In genomic region chr17:33927732-33928133, GRCh38 we compare ENCODE assay signal across 13 cellular contexts.
DNase-seq lines count a peak whose midpoint lies in the region; ATAC-seq and TF ChIP-seq lines count a peak whose summit lies in the region.
"Had no signal": no experiment of that assay in that cellular context is flagged by ENCODE, and none has a peak within 500 bp of the region (broad histone marks: within the 10 kb centered on the region; RNA-seq: fewer than 3 reads in every experiment).

No MANE protein-coding gene starts in this region.

- CTCF ChIA-PET in HEK293 (lab: Yijun Ruan, JAX) = interaction anchor here (0.6 to 3.4 kb wide), 35 partner anchors 9 to 434 kb away, joined by 3 to 59 read pairs (median 4); no protein-coding TSS in a partner anchor

- H3K27ac Mint-ChIP-seq in T-helper 2 cell treated with Interferon-gamma antibody and Interleukin-4, amounts not matched to agents 5 μg/mL and 100 μg/mL, for 36 hours = no peak overlapping the region
- H3K27ac Mint-ChIP-seq: activated CD4-positive, alpha-beta T cell treated with anti-CD3 and anti-CD28 coated beads, Interleukin-2, amount 10 ng/mL, durations not matched to agents 7 days and 5 days; activated naive CD8-positive, alpha-beta T cell treated with anti-CD3 and anti-CD28 coated beads, Interleukin-2, amount 50 U/mL, for 24 hours; mesothelial cell of epicardium had no signal

- no peaks in the 10 kb centered on the region for H3K36me3 Mint-ChIP-seq in T-helper 2 cell treated with Interferon-gamma antibody and Interleukin-4, amounts not matched to agents 5 μg/mL and 100 μg/mL, for 36 hours (ENCODE audit: low read depth)
- H3K36me3 Mint-ChIP-seq: mesothelial cell of epicardium had no signal

- H3K36me3 ChIP-seq in HEK293 (ENCODE audit: control insufficient read depth in 2 of 2, insufficient read depth in 1 of 2, low read length in 2 of 2) = no peaks in the 10 kb centered on the region
- no peaks in the 10 kb centered on the region for H3K36me3 ChIP-seq in vagina
- H3K36me3 ChIP-seq: spleen had no signal

- H3K27ac ChIP-seq in HEK293 (ENCODE audit: extremely low read depth, low read depth, low read length) = no peak overlapping the region
- no peak overlapping the region for H3K27ac ChIP-seq in vagina
- H3K27ac ChIP-seq: HL-60, spleen had no signal

- 0 out of 2 replicates have a peak, but pooled peaks cover 2% of the 10 kb centered on the region for H3K4me1 ChIP-seq in HEK293 (ENCODE audit: control insufficient read depth, insufficient read depth, low read length)
- H3K4me1 ChIP-seq in vagina = no peaks in the 10 kb centered on the region
- H3K4me1 ChIP-seq: spleen had no signal

- no peaks in the 10 kb centered on the region for H3K27me3 Mint-ChIP-seq in T-helper 2 cell treated with Interferon-gamma antibody and Interleukin-4, amounts not matched to agents 5 μg/mL and 100 μg/mL, for 36 hours (ENCODE audit: low read depth)
- H3K27me3 Mint-ChIP-seq: activated naive CD8-positive, alpha-beta T cell treated with anti-CD3 and anti-CD28 coated beads, Interleukin-2, amount 50 U/mL, for 24 hours had no signal

- H3K9me3 Mint-ChIP-seq in T-helper 2 cell treated with Interferon-gamma antibody and Interleukin-4, amounts not matched to agents 5 μg/mL and 100 μg/mL, for 36 hours = no peaks in the 10 kb centered on the region
- H3K9me3 Mint-ChIP-seq: activated CD4-positive, alpha-beta T cell treated with anti-CD3 and anti-CD28 coated beads, Interleukin-2, amount 10 ng/mL, durations not matched to agents 7 days and 5 days; activated naive CD8-positive, alpha-beta T cell treated with anti-CD3 and anti-CD28 coated beads, Interleukin-2, amount 50 U/mL, for 24 hours; mesothelial cell of epicardium had no signal

- DNase-seq in EL (peak; percentile 3), RPMI7951 (ENCODE audit: low read depth) (peak; percentile 18), iris pigment epithelial cell (ENCODE audit: low read depth) (peak; percentile 7), AG20443 (ENCODE audit: low spot score) (no peak), vagina (ENCODE audit: extremely low spot score in 2 of 2) (no peak)
- no peak for DNase-seq in T-helper 2 cell treated with Interferon-gamma antibody and Interleukin-4, amounts not matched to agents 5 μg/mL and 100 μg/mL, for 36 hours (ENCODE audit: low spot score)
- DNase-seq: activated CD4-positive, alpha-beta T cell treated with anti-CD3 and anti-CD28 coated beads, Interleukin-2, amount 10 ng/mL, durations not matched to agents 7 days and 5 days; activated naive CD8-positive, alpha-beta T cell treated with anti-CD3 and anti-CD28 coated beads, Interleukin-2, amount 50 U/mL, for 24 hours; spleen had no signal

- ATAC-seq in GM21360 (IDR thresholded peaks at IDR 0.05; ENCODE audit: unreplicated experiment) = no peak
- ATAC-seq: activated naive CD8-positive, alpha-beta T cell treated with anti-CD3 and anti-CD28 coated beads, Interleukin-2, amount 50 U/mL, for 24 hours had no signal

- TF ChIP-seq POLR2A in vagina (IDR thresholded peaks at IDR 0.05) = no peak

- no peaks in the 10 kb centered on the region for H3K4me1 Mint-ChIP-seq in T-helper 2 cell treated with Interferon-gamma antibody and Interleukin-4, amounts not matched to agents 5 μg/mL and 100 μg/mL, for 36 hours (ENCODE audit: low read depth)
- H3K4me1 Mint-ChIP-seq: activated CD4-positive, alpha-beta T cell treated with anti-CD3 and anti-CD28 coated beads, Interleukin-2, amount 10 ng/mL, durations not matched to agents 7 days and 5 days; activated naive CD8-positive, alpha-beta T cell treated with anti-CD3 and anti-CD28 coated beads, Interleukin-2, amount 50 U/mL, for 24 hours; mesothelial cell of epicardium had no signal

- H3K9me3 ChIP-seq in HEK293 (ENCODE audit: control insufficient read depth, insufficient read depth, low read depth, low read length) (no peaks in the 10 kb centered on the region), vagina (no peaks in the 10 kb centered on the region)
- H3K9me3 ChIP-seq: spleen had no signal

- no peaks in the 10 kb centered on the region for H3K27me3 ChIP-seq in vagina

- no peak overlapping the region for H3K4me3 Mint-ChIP-seq in T-helper 2 cell treated with Interferon-gamma antibody and Interleukin-4, amounts not matched to agents 5 μg/mL and 100 μg/mL, for 36 hours
- H3K4me3 Mint-ChIP-seq: activated CD4-positive, alpha-beta T cell treated with anti-CD3 and anti-CD28 coated beads, Interleukin-2, amount 10 ng/mL, durations not matched to agents 7 days and 5 days; activated naive CD8-positive, alpha-beta T cell treated with anti-CD3 and anti-CD28 coated beads, Interleukin-2, amount 50 U/mL, for 24 hours; mesothelial cell of epicardium had no signal

- H3K4me3 ChIP-seq in HEK293 (ENCODE audit: low read depth, low read length) (no peak overlapping the region), vagina (no peak overlapping the region)
- H3K4me3 ChIP-seq: spleen had no signal

- no peak for TF ChIP-seq CTCF in HEK293 (tag by site-specific recombination; IDR thresholded peaks at IDR 0.05)
- no peak for TF ChIP-seq CTCF in vagina (IDR thresholded peaks at IDR 0.05)

- POLR2A ChIA-PET in HEK293 (lab: Yijun Ruan, JAX) = no interaction called here

- intact Hi-C loops in vagina (cut with DNase I) = no loop called here

TF ChIP-seq in HEK293, 187 proteins besides CTCF, POLR2A, EP300 and RAD21 (continues in another document):
- TF ChIP-seq SP2 (tag by site-specific recombination; IDR thresholded peaks at IDR 0.05) = 0 out of 2 replicates have a peak, but pooled peaks have one; percentile 12
- TF ChIP-seq ZNF626 (tag by site-specific recombination; IDR thresholded peaks at IDR 0.05) = no peak
- no peak for TF ChIP-seq ZFP41 (tag by site-specific recombination; IDR thresholded peaks at IDR 0.05; ENCODE audit: borderline replicate concordance)
- TF ChIP-seq ZEB2 (tag by site-specific recombination; IDR thresholded peaks at IDR 0.05) = peak; percentile 66; the same call in 1 of the 2 replicates
- TF ChIP-seq GLIS1 (tag by site-specific recombination; IDR thresholded peaks at IDR 0.05) = peak; percentile 49; the same call in 1 of the 2 replicates
- peak; percentile 87 for TF ChIP-seq SP7 (tag by site-specific recombination; IDR thresholded peaks at IDR 0.05)
- no peak for TF ChIP-seq ZSCAN30 (tag by site-specific recombination; IDR thresholded peaks at IDR 0.05)
- TF ChIP-seq ZBTB17 (tag by site-specific recombination; IDR thresholded peaks at IDR 0.05) = peak; percentile 81
- TF ChIP-seq ZNF639 (tag by site-specific recombination; IDR thresholded peaks at IDR 0.05) = peak; percentile 41; the same call in 1 of the 2 replicates
- 0 out of 2 replicates have a peak, but pooled peaks have one; percentile 8 for TF ChIP-seq ATF2 (tag by site-specific recombination; IDR thresholded peaks at IDR 0.05; ENCODE audit: low read depth)
- TF ChIP-seq ZNF654 (tag by site-specific recombination; IDR thresholded peaks at IDR 0.05; ENCODE audit: low read depth) = peak; percentile 71
- 0 out of 2 replicates have a peak, but pooled peaks have one; percentile 19 for TF ChIP-seq PATZ1 (tag by site-specific recombination; IDR thresholded peaks at IDR 0.05)
- TF ChIP-seq ZNF76 (tag by site-specific recombination; IDR thresholded peaks at IDR 0.05; ENCODE audit: borderline replicate concordance, low read depth) = peak; percentile 35; the same call in 1 of the 2 replicates
- 0 out of 2 replicates have a peak, but pooled peaks have one; percentile 38 for TF ChIP-seq KLF17 (tag by site-specific recombination; IDR thresholded peaks at IDR 0.05)

Comparison
In these comparisons a context has a peak if more than half of its experiments do, and no peak if none do; other contexts are left out.
1. DNase-seq: peak in EL (single experiment), RPMI7951 (single experiment) and iris pigment epithelial cell (single experiment); none in T-helper 2 cell treated with Interferon-gamma antibody and Interleukin-4, amounts not matched to agents 5 μg/mL and 100 μg/mL, for 36 hours (single experiment), AG20443 (single experiment) and vagina (0 of 2).